In genomic region chr18:3650521-3651042, GRCh38 we compare ENCODE assay signal across 8 cellular contexts.
DNase-seq lines count a peak whose midpoint lies in the region; ATAC-seq, FAIRE-seq and TF ChIP-seq lines count a peak whose summit lies in the region.
"Not testable (repeated sequence)": the region's sequence is repeated elsewhere in the genome, so short reads cannot be mapped to it uniquely, and the experiment has no call there.

No MANE protein-coding gene starts in this region.

- H3K9ac ChIP-seq in K562 (ENCODE audit: insufficient read depth in 1 of 2, low read depth in 2 of 2, low read length in 2 of 2): 0 out of 4 replicates have a peak overlapping the region, but pooled peaks of 1 of the 2 experiments have one; percentile 21
- H3K9ac ChIP-seq in keratinocyte (ENCODE audit: control insufficient read depth, extremely low read depth, insufficient read depth, low read length): not testable (repeated sequence)

- H3K9me1 ChIP-seq in K562 (ENCODE audit: control insufficient read depth, insufficient read depth, low read length); keratinocyte (ENCODE audit: control insufficient read depth, extremely low read depth, insufficient read depth, low read length): not testable (repeated sequence)

- TF ChIP-seq POLR2A in K562 (conservative IDR thresholded peaks at IDR 0.05): not testable (repeated sequence)

- not testable (repeated sequence) for BruUV-seq in K562 (replicated peaks; lab: Mats Ljungman, UMichigan)

- H3K79me2 ChIP-seq in K562 (ENCODE audit: control insufficient read depth, insufficient read depth, low read length): peaks cover 25% of the 10 kb centered on the region
- H3K79me2 ChIP-seq in keratinocyte (ENCODE audit: control insufficient read depth, insufficient read depth, low read length): not testable (repeated sequence)

- TF ChIP-seq CTCF in K562 (IDR thresholded peaks at IDR 0.05 in 2 of 3, conservative IDR thresholded peaks at IDR 0.05 in 1 of 3; ENCODE audit: insufficient read depth in 2 of 3, low read depth in 1 of 3, low read length in 3 of 3); keratinocyte (optimal IDR thresholded peaks at IDR 0.05 in 1 of 3, IDR thresholded peaks at IDR 0.05 in 1 of 3, conservative IDR thresholded peaks at IDR 0.05 in 1 of 3; ENCODE audit: extremely low read depth in 1 of 3, insufficient read depth in 2 of 3, low read length in 3 of 3): not testable (repeated sequence)

- not testable (repeated sequence) for ATAC-seq in K562

- H3K36me3 ChIP-seq in K562 (ENCODE audit: control insufficient read depth, insufficient read depth, low read length); keratinocyte (ENCODE audit: control insufficient read depth in 2 of 2, extremely low read depth in 1 of 2, insufficient read depth in 2 of 2, low read length in 2 of 2): not testable (repeated sequence)

- not testable (repeated sequence) for TF ChIP-seq RAD21 in K562 (CRISPR knock-in tag; conservative IDR thresholded peaks at IDR 0.05 in 1 of 2, IDR thresholded peaks at IDR 0.05 in 1 of 2)

- POLR2A ChIA-PET in K562 (lab: Yijun Ruan, JAX): interaction anchor here (0.7 to 6.3 kb wide), 9 partner anchors 9 to 271 kb away, joined by 3 to 80 read pairs (median 3); no protein-coding TSS in a partner anchor

- TF ChIP-seq EP300 in K562 (IDR thresholded peaks at IDR 0.05; ENCODE audit: low read length): not testable (repeated sequence)

- H3K27ac ChIP-seq in K562 (ENCODE audit: extremely low read depth, low read depth, low read length) (peak overlapping the region; percentile 46; the same call in 1 of the 3 replicates), epithelial cell of prostate (peak overlapping the region; percentile 97), keratinocyte (ENCODE audit: control insufficient read depth, insufficient read depth, low read length) (peak overlapping the region; percentile 22)

- 37% methylated on average over 9 of the region's 9 CpGs for WGBS in K562 (ENCODE audit: insufficient coverage, low coverage, missing lambda C conversion rate)

- dilution Hi-C loops in keratinocyte (cut with MboI; ENCODE audit: extremely low pct_ligation_motif_present, low sequenced_read_pairs): not testable (repeated sequence)

- H3K9me3 ChIP-seq in K562 (replicated peaks; ENCODE audit: control insufficient read depth, insufficient read depth, low read depth, low read length); keratinocyte (ENCODE audit: control insufficient read depth, low read depth, low read length): not testable (repeated sequence)

- not testable (repeated sequence) for H3K4me3 ChIP-seq in K562; keratinocyte (ENCODE audit: control insufficient read depth in 2 of 3, extremely low read depth in 1 of 3, insufficient read depth in 2 of 3, low read depth in 1 of 3, low read length in 3 of 3)

- CTCF ChIA-PET in K562 (lab: Yijun Ruan, JAX; ENCODE audit: low intra/inter-chr PET ratio): not testable (repeated sequence)

- not testable (repeated sequence) for H3K4me2 ChIP-seq in K562 (ENCODE audit: insufficient read depth, low read length); keratinocyte (ENCODE audit: control insufficient read depth, extremely low read depth, insufficient read depth, low read depth, low read length)

- not testable (repeated sequence) for H3K27me3 ChIP-seq in K562 (ENCODE audit: control insufficient read depth in 2 of 2, insufficient read depth in 2 of 2, low read length in 2 of 2); keratinocyte (ENCODE audit: control insufficient read depth, extremely low read depth, insufficient read depth, low read length)

- peak overlapping the region; percentile 22; the same call in 1 of the 2 replicates for H2AFZ ChIP-seq in K562 (ENCODE audit: low read depth, low read length)
- not testable (repeated sequence) for H2AFZ ChIP-seq in keratinocyte (ENCODE audit: control insufficient read depth, low read length)

- peaks cover 44 to 53% of the 10 kb centered on the region in 2 experiments for H3K4me1 ChIP-seq in K562 (replicated peaks in 1 of 2; ENCODE audit: control insufficient read depth in 2 of 2, insufficient read depth in 2 of 2, low read length in 2 of 2)
- peaks cover 24% of the 10 kb centered on the region for H3K4me1 ChIP-seq in keratinocyte (ENCODE audit: control insufficient read depth, extremely low read depth, insufficient read depth, low read length)

- intact Hi-C loops in K562 (cut with micrococcal nuclease): not testable (repeated sequence)

- in situ Hi-C loops in K562 (cut with MboI): not testable (repeated sequence)

- H4K20me1 ChIP-seq in K562 (replicated peaks; ENCODE audit: control insufficient read depth, insufficient read depth, low read length); keratinocyte (ENCODE audit: control insufficient read depth, extremely low read depth, insufficient read depth, low read length): not testable (repeated sequence)

- DNase-seq in ELF-1 (ENCODE audit: low read depth, low spot score) (peak; percentile 10), LoVo (ENCODE audit: low spot score) (peak; percentile 47), SW480 (ENCODE audit: low spot score) (peak; percentile 57), renal cortical epithelial cell (ENCODE audit: low read depth) (peak; percentile 77)
- not testable (repeated sequence) for DNase-seq in K562 (ENCODE audit: extremely low read depth in 1 of 4, low spot score in 3 of 4); epithelial cell of prostate (ENCODE audit: low read depth, low spot score); keratinocyte (ENCODE audit: low read depth, low spot score)

- peak; percentile 66 for FAIRE-seq in A204.1 (lab: Jason Lieb, UNC)
- FAIRE-seq in K562 (lab: Jason Lieb, UNC); keratinocyte (lab: Jason Lieb, UNC): not testable (repeated sequence)

TF ChIP-seq in K562, 482 proteins besides CTCF, POLR2A, EP300 and RAD21:
- TF ChIP-seq ZNF79 (CRISPR knock-in tag; IDR thresholded peaks at IDR 0.05; ENCODE audit: low read depth): 0 out of 2 replicates have a peak, but pooled peaks have one; percentile 48
- TF ChIP-seq ZNF311 (CRISPR knock-in tag; IDR thresholded peaks at IDR 0.05): 0 out of 2 replicates have a peak, but pooled peaks have one; percentile 12
- peak; percentile 10; the same call in 1 of the 2 replicates for TF ChIP-seq PTTG1 (tag; IDR thresholded peaks at IDR 0.05; ENCODE audit: low read depth)
- TF ChIP-seq MEF2D (tag; conservative IDR thresholded peaks at IDR 0.05; ENCODE audit: low read depth): peak; percentile 54; the same call in 1 of the 2 replicates
- peak; percentile 16; the same call in 1 of the 2 replicates for TF ChIP-seq GTF2A2 (tag; IDR thresholded peaks at IDR 0.05)
- TF ChIP-seq, protein P1, sequence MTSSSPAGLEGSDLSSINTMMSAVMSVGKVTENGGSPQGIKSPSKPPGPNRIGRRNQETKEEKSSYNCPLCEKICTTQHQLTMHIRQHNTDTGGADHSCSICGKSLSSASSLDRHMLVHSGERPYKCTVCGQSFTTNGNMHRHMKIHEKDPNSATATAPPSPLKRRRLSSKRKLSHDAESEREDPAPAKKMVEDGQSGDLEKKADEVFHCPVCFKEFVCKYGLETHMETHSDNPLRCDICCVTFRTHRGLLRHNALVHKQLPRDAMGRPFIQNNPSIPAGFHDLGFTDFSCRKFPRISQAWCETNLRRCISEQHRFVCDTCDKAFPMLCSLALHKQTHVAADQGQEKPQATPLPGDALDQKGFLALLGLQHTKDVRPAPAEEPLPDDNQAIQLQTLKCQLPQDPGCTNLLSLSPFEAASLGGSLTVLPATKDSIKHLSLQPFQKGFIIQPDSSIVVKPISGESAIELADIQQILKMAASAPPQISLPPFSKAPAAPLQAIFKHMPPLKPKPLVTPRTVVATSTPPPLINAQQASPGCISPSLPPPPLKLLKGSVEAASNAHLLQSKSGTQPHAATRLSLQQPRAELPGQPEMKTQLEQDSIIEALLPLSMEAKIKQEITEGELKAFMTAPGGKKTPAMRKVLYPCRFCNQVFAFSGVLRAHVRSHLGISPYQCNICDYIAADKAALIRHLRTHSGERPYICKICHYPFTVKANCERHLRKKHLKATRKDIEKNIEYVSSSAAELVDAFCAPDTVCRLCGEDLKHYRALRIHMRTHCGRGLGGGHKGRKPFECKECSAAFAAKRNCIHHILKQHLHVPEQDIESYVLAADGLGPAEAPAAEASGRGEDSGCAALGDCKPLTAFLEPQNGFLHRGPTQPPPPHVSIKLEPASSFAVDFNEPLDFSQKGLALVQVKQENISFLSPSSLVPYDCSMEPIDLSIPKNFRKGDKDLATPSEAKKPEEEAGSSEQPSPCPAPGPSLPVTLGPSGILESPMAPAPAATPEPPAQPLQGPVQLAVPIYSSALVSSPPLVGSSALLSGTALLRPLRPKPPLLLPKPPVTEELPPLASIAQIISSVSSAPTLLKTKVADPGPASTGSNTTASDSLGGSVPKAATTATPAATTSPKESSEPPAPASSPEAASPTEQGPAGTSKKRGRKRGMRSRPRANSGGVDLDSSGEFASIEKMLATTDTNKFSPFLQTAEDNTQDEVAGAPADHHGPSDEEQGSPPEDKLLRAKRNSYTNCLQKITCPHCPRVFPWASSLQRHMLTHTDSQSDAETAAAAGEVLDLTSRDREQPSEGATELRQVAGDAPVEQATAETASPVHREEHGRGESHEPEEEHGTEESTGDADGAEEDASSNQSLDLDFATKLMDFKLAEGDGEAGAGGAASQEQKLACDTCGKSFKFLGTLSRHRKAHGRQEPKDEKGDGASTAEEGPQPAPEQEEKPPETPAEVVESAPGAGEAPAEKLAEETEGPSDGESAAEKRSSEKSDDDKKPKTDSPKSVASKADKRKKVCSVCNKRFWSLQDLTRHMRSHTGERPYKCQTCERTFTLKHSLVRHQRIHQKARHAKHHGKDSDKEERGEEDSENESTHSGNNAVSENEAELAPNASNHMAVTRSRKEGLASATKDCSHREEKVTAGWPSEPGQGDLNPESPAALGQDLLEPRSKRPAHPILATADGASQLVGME (CRISPR knock-in tag; IDR thresholded peaks at IDR 0.05): 0 out of 2 replicates have a peak, but pooled peaks have one; percentile 8
- TF ChIP-seq RHOXF2B (CRISPR knock-in tag; conservative IDR thresholded peaks at IDR 0.05): 0 out of 2 replicates have a peak, but pooled peaks have one; percentile 22
- peak; percentile 80 for TF ChIP-seq ETV1 (tag; conservative IDR thresholded peaks at IDR 0.05; ENCODE audit: low read depth)
- TF ChIP-seq ZNF239 (CRISPR knock-in tag; IDR thresholded peaks at IDR 0.05): peak; percentile 4; the same call in 1 of the 2 replicates
- peak; percentile 37; the same call in 1 of the 2 replicates for TF ChIP-seq SMAD4 (CRISPR knock-in tag; conservative IDR thresholded peaks at IDR 0.05)
- TF ChIP-seq DMBX1 (CRISPR knock-in tag; IDR thresholded peaks at IDR 0.05; ENCODE audit: borderline replicate concordance): peak; percentile 75
- TF ChIP-seq NR2C1 (IDR thresholded peaks at IDR 0.05): not testable (repeated sequence)
- peak; percentile 10; the same call in 1 of the 2 replicates for TF ChIP-seq NR2C1 (tag; IDR thresholded peaks at IDR 0.05)

Comparison
In these comparisons a context has a peak if more than half of its experiments do, and no peak if none do; other contexts are left out.
1. H3K27ac ChIP-seq: peak in every context shown above with its lines; median percentile 97 in epithelial cell of prostate; 46 in K562; 22 in keratinocyte.